Comparison of ENCODE assay signal across 24 cellular contexts in the genomic region with DNA sequence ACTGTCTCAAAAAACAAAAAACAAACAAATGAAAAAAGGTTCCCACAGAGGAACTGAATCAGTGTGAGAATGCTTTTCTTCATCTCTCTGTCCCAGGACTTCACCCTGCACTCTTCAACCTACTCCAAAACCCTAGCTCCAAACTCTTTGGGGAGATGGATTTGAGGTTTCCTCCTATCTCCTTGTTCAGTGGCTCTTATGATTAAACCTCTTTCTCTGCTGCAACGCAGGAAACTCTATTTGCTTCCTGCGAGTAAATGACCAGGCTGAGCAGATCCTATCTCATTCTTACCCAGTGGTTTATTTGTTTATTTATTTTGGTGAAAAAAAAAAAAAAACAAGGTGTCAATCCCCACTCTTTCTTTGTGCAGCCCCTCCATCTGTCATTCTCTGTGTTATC. TPM values are rescaled to one million over a fixed set of nuclear protein-coding genes. Genes with fewer than 3 reads are reported as not detected.
"Had no signal": no experiment of that assay in that cellular context is flagged by ENCODE, and none has a peak within 500 bp of the region (broad histone marks: within the 10 kb centered on the region; RNA-seq: fewer than 3 reads in every experiment).

No MANE protein-coding gene starts in this region.

- DNase-seq: NCI-H1092, NCI-H1105 treated with DMSO at 0.1 percent for 48 hours, NCI-H1436, NCI-H187, NCI-H2029, NCI-H2081 treated with DMSO at 0.1 percent for 48 hours, NCI-H2171, NCI-H226, NCI-H446, NCI-H510A, NCI-H524 treated with DMSO at 0.1 percent for 48 hours, NCI-H69, NCI-H774, PC-3, SHP77 treated with DMSO at 0.1 percent for 48 hours, SJCRH30, SW 1271, T-cell had no signal

- H3K36me3 Mint-ChIP-seq: T-cell had no signal

- H3K27ac Mint-ChIP-seq: T-cell had no signal

- H3K4me3 Mint-ChIP-seq: T-cell had no signal

- ATAC-seq: Panc1, PC-3, Right ventricle myocardium inferior, T-cell had no signal

- H3K4me3 ChIP-seq: SJCRH30 had no signal

- H3K9me3 ChIP-seq: SJCRH30 had no signal

RNA-seq across cellular contexts. Expression of a gene that starts 12.0 kb away (rescaled TPM):
- total RNA-seq: HT-29, LHCN-M2, MCF 10A, OCI-LY7, PC-3, Right ventricle myocardium inferior, SJCRH30, T-cell had no signal

RNA-seq across cellular contexts. Expression of a gene that starts 57.9 kb away (rescaled TPM):
- total RNA-seq: HT-29, LHCN-M2, MCF 10A, OCI-LY7, PC-3, Right ventricle myocardium inferior, T-cell had no signal
